ENCODE assay signal across 1 cellular context in genomic region chr6:132465530-132466485, GRCh38.
TF ChIP-seq lines count a peak whose summit lies in the region.

No MANE protein-coding gene starts in this region.

TF ChIP-seq in GM12878, 131 proteins besides CTCF, POLR2A, EP300 and RAD21 (continued from another document and continues in another):
- TF ChIP-seq E4F1 (IDR thresholded peaks at IDR 0.05; ENCODE audit: borderline replicate concordance, partially characterized antibody): no peak
- no peak for TF ChIP-seq RCOR1 (conservative IDR thresholded peaks at IDR 0.05; ENCODE audit: low read depth, low read length)
- TF ChIP-seq IKZF2 (IDR thresholded peaks at IDR 0.05): peak; percentile 89
- TF ChIP-seq NR2C1 (IDR thresholded peaks at IDR 0.05): no peak
- TF ChIP-seq MYB (IDR thresholded peaks at IDR 0.05; ENCODE audit: borderline replicate concordance, low read depth, low read length): no peak
- no peak for TF ChIP-seq CBX3 (IDR thresholded peaks at IDR 0.05; ENCODE audit: borderline replicate concordance, low read depth)
- no peak for TF ChIP-seq GATAD2B (conservative IDR thresholded peaks at IDR 0.05; ENCODE audit: low read depth)
- peak; percentile 76 for TF ChIP-seq MTA2 (IDR thresholded peaks at IDR 0.05; ENCODE audit: low read depth)
- TF ChIP-seq SUPT20H (IDR thresholded peaks at IDR 0.05; ENCODE audit: borderline replicate concordance, control insufficient read depth, low read depth, low read length): no peak
- TF ChIP-seq ELK1 (IDR thresholded peaks at IDR 0.05; ENCODE audit: low read depth, low read length): no peak
- peak; percentile 64; the same call in 1 of the 2 replicates for TF ChIP-seq DPF2 (IDR thresholded peaks at IDR 0.05)
- TF ChIP-seq SREBF1 (IDR thresholded peaks at IDR 0.05; ENCODE audit: low read length): no peak
- peak; percentile 36 for TF ChIP-seq MEF2B (IDR thresholded peaks at IDR 0.05; ENCODE audit: partially characterized antibody, poor library complexity, severe bottlenecking)
- TF ChIP-seq ZBTB11 (CRISPR knock-in tag; IDR thresholded peaks at IDR 0.05): no peak
- TF ChIP-seq CEBPB (IDR thresholded peaks at IDR 0.05; ENCODE audit: borderline replicate concordance in 1 of 2, low read depth in 2 of 2, low read length in 2 of 2): peak in 1 of 2 experiments; percentile 15; a peak in 1 of 4 replicates
- TF ChIP-seq IRF5 (IDR thresholded peaks at IDR 0.05; ENCODE audit: borderline replicate concordance): no peak
- TF ChIP-seq E2F4 (IDR thresholded peaks at IDR 0.05; ENCODE audit: low read depth, low read length): no peak
- TF ChIP-seq NKRF (conservative IDR thresholded peaks at IDR 0.05): no peak
- no peak for TF ChIP-seq TCF7 (IDR thresholded peaks at IDR 0.05; ENCODE audit: borderline replicate concordance)
- TF ChIP-seq NRF1 (conservative IDR thresholded peaks at IDR 0.05; ENCODE audit: low read depth, low read length): no peak
- no peak for TF ChIP-seq EGR1 (IDR thresholded peaks at IDR 0.05; ENCODE audit: borderline replicate concordance in 1 of 2, low read depth in 2 of 2, low read length in 2 of 2)
- no peak for TF ChIP-seq FOXK2 (IDR thresholded peaks at IDR 0.05)
- TF ChIP-seq RUNX3 (IDR thresholded peaks at IDR 0.05; ENCODE audit: low read length): peak; percentile 82
- TF ChIP-seq ZNF592 (IDR thresholded peaks at IDR 0.05): no peak
- no peak for TF ChIP-seq SMARCA5 (IDR thresholded peaks at IDR 0.05)
- TF ChIP-seq CBX5 (IDR thresholded peaks at IDR 0.05; ENCODE audit: low read depth): no peak
- peak; percentile 40; the same call in 1 of the 2 replicates for TF ChIP-seq CREM (IDR thresholded peaks at IDR 0.05; ENCODE audit: low read depth)
- peak; percentile 75 for TF ChIP-seq MEF2A (IDR thresholded peaks at IDR 0.05; ENCODE audit: insufficient read depth, low read depth, low read length)
- peak; percentile 26; the same call in 1 of the 2 replicates for TF ChIP-seq ATF2 (IDR thresholded peaks at IDR 0.05; ENCODE audit: low read length)
- no peak for TF ChIP-seq TARDBP (IDR thresholded peaks at IDR 0.05; ENCODE audit: borderline replicate concordance)
- no peak for TF ChIP-seq HDAC2 (IDR thresholded peaks at IDR 0.05)
- TF ChIP-seq BHLHE40 (IDR thresholded peaks at IDR 0.05; ENCODE audit: borderline replicate concordance in 1 of 2, low read depth in 2 of 2, low read length in 1 of 2): no peak
- no peak for TF ChIP-seq ZBTB4 (CRISPR knock-in tag; IDR thresholded peaks at IDR 0.05)
- no peak for TF ChIP-seq TAF1 (IDR thresholded peaks at IDR 0.05; ENCODE audit: borderline replicate concordance, low read depth, low read length)
- TF ChIP-seq ZZZ3 (IDR thresholded peaks at IDR 0.05; ENCODE audit: control insufficient read depth, insufficient read length, low read depth): no peak
- 0 out of 2 replicates have a peak, but pooled peaks have one; percentile 38 for TF ChIP-seq NBN (IDR thresholded peaks at IDR 0.05)
- peak; percentile 69; the same call in 1 of the 2 replicates for TF ChIP-seq BCL11A (IDR thresholded peaks at IDR 0.05; ENCODE audit: low read depth, low read length)
- TF ChIP-seq NFIC (IDR thresholded peaks at IDR 0.05; ENCODE audit: low read depth, low read length): peak; percentile 77; the same call in 1 of the 2 replicates
- peak; percentile 85 for TF ChIP-seq JUNB (IDR thresholded peaks at IDR 0.05)
- TF ChIP-seq ZNF207 (IDR thresholded peaks at IDR 0.05; ENCODE audit: borderline replicate concordance): no peak
- TF ChIP-seq ZSCAN29 (IDR thresholded peaks at IDR 0.05): no peak
- TF ChIP-seq YY1 (IDR thresholded peaks at IDR 0.05; ENCODE audit: low read depth, low read length): peak; percentile 61; the same call in 1 of the 2 replicates
